15 cellular contexts compared by ENCODE assay signal in the genomic region with DNA sequence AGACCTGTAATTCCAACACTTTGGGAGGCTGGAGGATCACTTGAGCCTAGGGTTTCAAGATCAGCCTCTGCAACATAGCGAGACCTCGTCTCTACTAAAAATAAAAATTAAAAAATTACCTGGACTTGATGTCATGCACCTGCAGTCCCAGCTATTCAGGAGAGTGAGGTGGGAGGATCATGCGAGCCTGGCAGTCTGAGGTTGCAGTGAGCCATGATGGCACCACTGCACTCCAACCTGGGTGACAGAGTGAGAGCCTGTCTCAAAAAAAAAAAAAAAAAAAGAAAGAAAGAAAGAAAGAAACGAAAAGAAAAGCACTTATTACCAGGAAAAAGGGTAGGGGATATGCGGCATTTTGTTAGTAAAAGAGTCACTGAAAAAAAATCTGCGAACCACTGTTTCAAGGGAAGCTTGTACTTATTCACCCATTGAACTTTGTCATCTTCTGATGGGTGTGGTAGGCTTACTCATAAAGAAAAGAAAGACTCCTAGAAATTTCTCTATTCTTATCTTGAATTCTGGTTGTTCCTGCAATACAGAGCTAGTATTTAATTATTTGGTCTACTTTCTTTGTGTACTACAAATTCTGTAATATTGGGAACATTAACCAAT. TPM values are rescaled to one million over a fixed set of nuclear protein-coding genes. Genes with fewer than 3 reads are reported as not detected.
DNase-seq lines count a peak whose midpoint lies in the region; ATAC-seq and TF ChIP-seq lines count a peak whose summit lies in the region.
"Had no signal": no experiment of that assay in that cellular context is flagged by ENCODE, and none has a peak within 500 bp of the region (broad histone marks: within the 10 kb centered on the region; RNA-seq: fewer than 3 reads in every experiment).

No MANE protein-coding gene starts in this region.

- in situ Hi-C loops in G401 (cut with HindIII; ENCODE audit: low sequenced_read_pairs) = no loop called here

- intact Hi-C loops in left ventricle myocardium superior (cut with micrococcal nuclease) = no loop called here
- intact Hi-C loops in cardiac septum (cut with DNase I) = loop anchor here (10.0 kb wide), 1 partner anchor 61 kb away; no protein-coding TSS in a partner anchor

- H3K4me3 Mint-ChIP-seq in type B pancreatic cell = no peak overlapping the region
- H3K4me3 Mint-ChIP-seq: CD4-positive, alpha-beta memory T cell; endodermal cell; T-helper 1 cell treated with Interleukin-12 subunit alpha and Interleukin-12 subunit beta and Interleukin-4 antibody, amounts not matched to agents 30 μg/mL and 1 μg/mL, for 36 hours had no signal

- no peaks in the 10 kb centered on the region for H3K27me3 Mint-ChIP-seq in type B pancreatic cell

- H3K27ac Mint-ChIP-seq in type B pancreatic cell = peak overlapping the region; percentile 35
- H3K27ac Mint-ChIP-seq: CD4-positive, alpha-beta memory T cell; endodermal cell; T-helper 1 cell treated with Interleukin-12 subunit alpha and Interleukin-12 subunit beta and Interleukin-4 antibody, amounts not matched to agents 30 μg/mL and 1 μg/mL, for 36 hours had no signal

- DNase-seq in left ventricle myocardium superior (no peak), cardiac septum (ENCODE audit: low spot score) (no peak), amniotic epithelial cell (ENCODE audit: low read depth) (peak; percentile 43), fibroblast of peridontal ligament (ENCODE audit: extremely low read depth) (peak; percentile 17), type B pancreatic cell (ENCODE audit: extremely low spot score, unreplicated experiment) (no peak), NCI-H2107 treated with DMSO at 0.1 percent for 48 hours (lab: John Stamatoyannopoulos, UW; ENCODE audit: unreplicated experiment) (no peak), G401 (ENCODE audit: low spot score) (no peak), glomerular visceral epithelial cell (ENCODE audit: extremely low spot score) (no peak)
- DNase-seq: caudate nucleus; CD4-positive, alpha-beta memory T cell; endodermal cell; GF-D8; NCI-H524 treated with DMSO at 0.1 percent for 48 hours; Peyer's patch had no signal

- ATAC-seq in left ventricle myocardium superior = peak; percentile 21

- TF ChIP-seq CTCF in type B pancreatic cell (conservative IDR thresholded peaks at IDR 0.05) = no peak

- peaks cover 4% of the 10 kb centered on the region for H3K9me3 Mint-ChIP-seq in type B pancreatic cell
- H3K9me3 Mint-ChIP-seq: endodermal cell; T-helper 1 cell treated with Interleukin-12 subunit alpha and Interleukin-12 subunit beta and Interleukin-4 antibody, amounts not matched to agents 30 μg/mL and 1 μg/mL, for 36 hours had no signal

- H3K4me1 Mint-ChIP-seq in type B pancreatic cell (ENCODE audit: unreplicated experiment) = no peaks in the 10 kb centered on the region
- H3K4me1 Mint-ChIP-seq: CD4-positive, alpha-beta memory T cell had no signal

- no peaks in the 10 kb centered on the region for H3K36me3 Mint-ChIP-seq in type B pancreatic cell
- H3K36me3 Mint-ChIP-seq: CD4-positive, alpha-beta memory T cell had no signal

RNA-seq across cellular contexts. Expression of a gene that starts 33.6 kb away (rescaled TPM):
- 62.5 TPM for total RNA-seq in left ventricle myocardium superior
- total RNA-seq in cardiac septum = 65.4 TPM
- total RNA-seq in type B pancreatic cell (ENCODE audit: low replicate concordance) = 68.2 and 68.6 TPM in 2 replicates
- 8.2 and 14.7 TPM in 2 replicates for total RNA-seq in G401 (2014; rRNA removed; shearing (Covaris generic))

Comparison
In these comparisons a context has a peak if more than half of its experiments do, and no peak if none do; other contexts are left out.
1. DNase-seq: peak in amniotic epithelial cell (single experiment) and fibroblast of peridontal ligament (single experiment); none in left ventricle myocardium superior (single experiment), cardiac septum (single experiment), type B pancreatic cell (single experiment), NCI-H2107 treated with DMSO at 0.1 percent for 48 hours (single experiment), G401 (single experiment) and glomerular visceral epithelial cell (single experiment).